In genomic region chr17:47072881-47073280, GRCh38 we compare ENCODE assay signal across 12 cellular contexts.
A peak's percentile ranks its signal among the peaks of the same experiment; 100 is the strongest.
DNase-seq lines count a peak whose midpoint lies in the region; ATAC-seq, FAIRE-seq and TF ChIP-seq lines count a peak whose summit lies in the region.
"Had no signal": no experiment of that assay in that cellular context is flagged by ENCODE, and none has a peak within 500 bp of the region (broad histone marks: within the 10 kb centered on the region; RNA-seq: fewer than 3 reads in every experiment).

No MANE protein-coding gene starts in this region.

- H3K4me3 ChIP-seq in BLaER1 treated with 17β-estradiol and CSF1 and Interleukin-3, amounts not matched to agents 10 nM and 100 nM, result peak overlapping the region in 1 of 10 experiments; percentile 7; a peak in 1 of 20 replicates
- H3K4me3 ChIP-seq in WERI-Rb-1 (ENCODE audit: low read depth, low read length) (no peak overlapping the region), mesenchymal stem cell (ENCODE audit: insufficient read depth in 1 of 2, low read depth in 1 of 2, low read length in 2 of 2) (no peak overlapping the region)
- H3K4me3 ChIP-seq: thyroid gland had no signal

- H3K14ac ChIP-seq in mesenchymal stem cell (ENCODE audit: low read length in 2 of 2), result peak overlapping the region in 1 of 2 experiments; percentile 28

- peak overlapping the region; percentile 10; the same call in 1 of the 2 replicates for H3K27ac Mint-ChIP-seq in HFFc6
- H3K27ac Mint-ChIP-seq: activated naive CD4-positive, alpha-beta T cell treated with anti-CD3 and anti-CD28 coated beads for 36 hours had no signal

- no peaks in the 10 kb centered on the region for H3K9me3 Mint-ChIP-seq in HFFc6
- H3K9me3 Mint-ChIP-seq: activated naive CD4-positive, alpha-beta T cell treated with anti-CD3 and anti-CD28 coated beads for 36 hours had no signal

- H3K79me1 ChIP-seq in mesenchymal stem cell (replicated peaks; ENCODE audit: low read length, poor library complexity, severe bottlenecking), result peaks cover 22% of the 10 kb centered on the region

- no peak for FAIRE-seq in GM12891 (lab: Jason Lieb, UNC)
- FAIRE-seq: D721Med had no signal

- no peak overlapping the region for H2BK15ac ChIP-seq in mesenchymal stem cell (ENCODE audit: low read depth, poor library complexity, severe bottlenecking)

- H4K20me1 ChIP-seq in BLaER1 treated with 17β-estradiol and CSF1 and Interleukin-3, amounts not matched to agents 10 nM and 100 nM, result no peaks in the 10 kb centered on the region

- H3K9ac ChIP-seq in BLaER1 treated with 17β-estradiol and CSF1 and Interleukin-3, amounts not matched to agents 10 nM and 100 nM, result peak overlapping the region in 3 of 11 experiments; percentile 0 to 54 (median 22); a peak in 3 of 22 replicates
- H3K9ac ChIP-seq in mesenchymal stem cell (ENCODE audit: low read length), result no peak overlapping the region

- H4K8ac ChIP-seq in mesenchymal stem cell (ENCODE audit: low read length), result no peak overlapping the region

- peak overlapping the region in 7 of 11 experiments; percentile 31 to 80 (median 52); a peak in 12 of 22 replicates for H3K27ac ChIP-seq in BLaER1 treated with 17β-estradiol and CSF1 and Interleukin-3, amounts not matched to agents 10 nM and 100 nM
- H3K27ac ChIP-seq in WERI-Rb-1, result peak overlapping the region; percentile 57
- no peak overlapping the region for H3K27ac ChIP-seq in mesenchymal stem cell (ENCODE audit: low read length, poor library complexity, severe bottlenecking)
- H3K27ac ChIP-seq: thyroid gland had no signal

- no peak for ATAC-seq in HG02759 (IDR thresholded peaks at IDR 0.05; ENCODE audit: unreplicated experiment)

- no peak overlapping the region for H3K4ac ChIP-seq in mesenchymal stem cell (ENCODE audit: low read depth in 1 of 2, low read length in 2 of 2)

- H3K4me3 Mint-ChIP-seq in HFFc6, result no peak overlapping the region
- H3K4me3 Mint-ChIP-seq: activated naive CD4-positive, alpha-beta T cell treated with anti-CD3 and anti-CD28 coated beads for 36 hours had no signal

- H2AFZ ChIP-seq in mesenchymal stem cell (ENCODE audit: low read depth, low read length), result no peak overlapping the region

- no peak overlapping the region for H2BK120ac ChIP-seq in mesenchymal stem cell (ENCODE audit: low read depth, low read length)

- H3K27me3 ChIP-seq in BLaER1 treated with 17β-estradiol and CSF1 and Interleukin-3, amounts not matched to agents 10 nM and 100 nM, result no peaks in the 10 kb centered on the region
- H3K27me3 ChIP-seq in WERI-Rb-1 (ENCODE audit: insufficient read depth, low read depth, severe bottlenecking) (no peaks in the 10 kb centered on the region), mesenchymal stem cell (ENCODE audit: control insufficient read depth in 1 of 2, insufficient read depth in 1 of 2, low read length in 2 of 2) (no peaks in the 10 kb centered on the region)
- H3K27me3 ChIP-seq: thyroid gland had no signal

- peak overlapping the region; percentile 61 to 93 (median 67) for H3K4me2 ChIP-seq in BLaER1 treated with 17β-estradiol and CSF1 and Interleukin-3, amounts not matched to agents 10 nM and 100 nM
- no peak overlapping the region for H3K4me2 ChIP-seq in mesenchymal stem cell (ENCODE audit: low read length, poor library complexity, severe bottlenecking)

- TF ChIP-seq POLR2A in GM12891 (IDR thresholded peaks at IDR 0.05; ENCODE audit: low read depth, low read length), result no peak

- WGBS in mesenchymal stem cell, result 80% methylated on average over 1 of the region's 5 CpGs

- 0 out of 22 replicates have a peak, but pooled peaks cover 0 to 7% (median 0%) of the 10 kb centered on the region in 11 experiments for H3K36me3 ChIP-seq in BLaER1 treated with 17β-estradiol and CSF1 and Interleukin-3, amounts not matched to agents 10 nM and 100 nM
- no peaks in the 10 kb centered on the region for H3K36me3 ChIP-seq in WERI-Rb-1
- H3K36me3 ChIP-seq in mesenchymal stem cell (ENCODE audit: control insufficient read depth in 1 of 2, insufficient read depth in 2 of 2, low read depth in 1 of 2, low read length in 2 of 2), result no peaks in the 10 kb centered on the region
- H3K36me3 ChIP-seq: thyroid gland had no signal

- no peaks in the 10 kb centered on the region for H3K27me3 Mint-ChIP-seq in HFFc6 (ENCODE audit: insufficient read depth)

- H3K4me1 Mint-ChIP-seq in HFFc6 (ENCODE audit: low read depth), result peaks cover 34% of the 10 kb centered on the region

- no peak for DNase-seq in HFFc6
- DNase-seq in WERI-Rb-1, result peak; percentile 64
- DNase-seq in mesenchymal stem cell, result peak; percentile 3
- DNase-seq in GM12891 (ENCODE audit: insufficient read length, low spot score), result no peak
- no peak for DNase-seq in SKM-1 (lab: John Stamatoyannopoulos, UW; ENCODE audit: unreplicated experiment)
- DNase-seq in DMS114 treated with DMSO at 0.1 percent for 48 hours (lab: John Stamatoyannopoulos, UW; ENCODE audit: unreplicated experiment), result no peak
- DNase-seq: activated CD4-positive, CD25-positive, alpha-beta regulatory T cell treated with anti-CD3 and anti-CD28 coated beads, Interleukin-2, amount 50 U/mL, for 72 hours; activated naive CD4-positive, alpha-beta T cell treated with anti-CD3 and anti-CD28 coated beads for 36 hours; thyroid gland had no signal

- no peaks in the 10 kb centered on the region for H3K9me3 ChIP-seq in BLaER1 treated with 17β-estradiol and CSF1 and Interleukin-3, amounts not matched to agents 10 nM and 100 nM (replicated peaks in 1 of 11)
- no peaks in the 10 kb centered on the region for H3K9me3 ChIP-seq in WERI-Rb-1 (ENCODE audit: severe bottlenecking)
- H3K9me3 ChIP-seq in mesenchymal stem cell (ENCODE audit: control insufficient read depth, low read length), result no peaks in the 10 kb centered on the region
- H3K9me3 ChIP-seq: thyroid gland had no signal

- no peak overlapping the region for H3K18ac ChIP-seq in mesenchymal stem cell (ENCODE audit: low read depth in 1 of 2, low read length in 2 of 2)

- H2AK5ac ChIP-seq in mesenchymal stem cell (ENCODE audit: low read length, severe bottlenecking), result no peak overlapping the region

- TF ChIP-seq CTCF in HFFc6 (IDR thresholded peaks at IDR 0.05) (no peak), WERI-Rb-1 (IDR thresholded peaks at IDR 0.05; ENCODE audit: low read depth, low read length) (no peak)

- no peak overlapping the region for H4K91ac ChIP-seq in mesenchymal stem cell (ENCODE audit: low read length)

- peaks cover 30 to 61% (median 42%) of the 10 kb centered on the region in 10 experiments for H3K4me1 ChIP-seq in BLaER1 treated with 17β-estradiol and CSF1 and Interleukin-3, amounts not matched to agents 10 nM and 100 nM
- peaks cover 9% of the 10 kb centered on the region for H3K4me1 ChIP-seq in mesenchymal stem cell (ENCODE audit: control insufficient read depth, insufficient read depth, low read depth, low read length)

- no peak overlapping the region for H2BK5ac ChIP-seq in mesenchymal stem cell (ENCODE audit: low read depth, low read length, poor library complexity, severe bottlenecking)

- H3K23ac ChIP-seq in mesenchymal stem cell (ENCODE audit: low read length in 2 of 2), result no peak overlapping the region

- H3K36me3 Mint-ChIP-seq in HFFc6 (ENCODE audit: low read depth), result peaks cover 4% of the 10 kb centered on the region; the same call in 1 of the 2 replicates

- no peak overlapping the region for H2BK12ac ChIP-seq in mesenchymal stem cell (ENCODE audit: low read length in 2 of 2)

TF ChIP-seq in GM12891, 5 proteins besides CTCF, POLR2A, EP300 and RAD21:
- TF ChIP-seq POU2F2 (IDR thresholded peaks at IDR 0.05; ENCODE audit: low read depth, low read length) (no peak), PAX5 (IDR thresholded peaks at IDR 0.05; ENCODE audit: insufficient read depth, low read length, severe bottlenecking) (no peak), POLR2AphosphoS5 (IDR thresholded peaks at IDR 0.05; ENCODE audit: low read depth, low read length) (no peak), TAF1 (IDR thresholded peaks at IDR 0.05; ENCODE audit: low read depth, low read length) (no peak), SPI1 (IDR thresholded peaks at IDR 0.05; ENCODE audit: low read depth, low read length) (no peak)
TF ChIP-seq in GM12891: peak in this region for 0.

Comparison
In these comparisons a context has a peak if more than half of its experiments do, and no peak if none do; other contexts are left out.
1. DNase-seq: peak in WERI-Rb-1 (single experiment) and mesenchymal stem cell (single experiment); none in HFFc6 (single experiment), GM12891 (single experiment), SKM-1 (single experiment) and DMS114 treated with DMSO at 0.1 percent for 48 hours (single experiment).